ENCODE assay signal across 23 cellular contexts in genomic region chr3:158571969-158572765, GRCh38. TPM values are rescaled to one million over a fixed set of nuclear protein-coding genes. Genes with fewer than 3 reads are reported as not detected.
A peak's percentile ranks its signal among the peaks of the same experiment; 100 is the strongest.
DNase-seq lines count a peak whose midpoint lies in the region; ATAC-seq and TF ChIP-seq lines count a peak whose summit lies in the region.
"Had no signal": no experiment of that assay in that cellular context is flagged by ENCODE, and none has a peak within 500 bp of the region (broad histone marks: within the 10 kb centered on the region; RNA-seq: fewer than 3 reads in every experiment).

No MANE protein-coding gene starts in this region.

- peaks cover 42% of the 10 kb centered on the region for H3K27me3 Mint-ChIP-seq in central memory CD8-positive, alpha-beta T cell

- H3K27ac Mint-ChIP-seq in central memory CD8-positive, alpha-beta T cell (ENCODE audit: low read depth) = no peak overlapping the region
- H3K27ac Mint-ChIP-seq: activated naive CD4-positive, alpha-beta T cell treated with anti-CD3 and anti-CD28 coated beads, Interleukin-2, amount 50 U/mL, for 24 hours; T-cell had no signal

- no peaks in the 10 kb centered on the region for H4K20me1 ChIP-seq in SK-N-SH (ENCODE audit: insufficient read depth)
- H4K20me1 ChIP-seq: BLaER1 had no signal

- POLR2A ChIA-PET in SK-N-SH (lab: Yijun Ruan, JAX) (no interaction called here), HEK293 (lab: Yijun Ruan, JAX) (no interaction called here)

- H3K4me3 Mint-ChIP-seq in central memory CD8-positive, alpha-beta T cell = peak overlapping the region; percentile 94

- ATAC-seq in SK-N-SH treated with all-trans-retinoic acid at 6 μM for 48 hours (no peak), HG03571 (IDR thresholded peaks at IDR 0.05; ENCODE audit: unreplicated experiment) (no peak), GM21423 (IDR thresholded peaks at IDR 0.05; ENCODE audit: unreplicated experiment) (no peak)
- ATAC-seq in central memory CD8-positive, alpha-beta T cell (replicated peaks; ENCODE audit: extremely low read depth, poor library complexity, severe bottlenecking) = no peak

- intact Hi-C loops in esophagus squamous epithelium (cut with DNase I) = no loop called here

- H3K4me3 ChIP-seq in SK-N-SH (ENCODE audit: low read depth in 2 of 2, low read length in 1 of 2) = no peak overlapping the region; a peak in 1 of 4 replicates
- H3K4me3 ChIP-seq in HEK293 (ENCODE audit: low read depth, low read length) = no peak overlapping the region
- H3K4me3 ChIP-seq in neuron (ENCODE audit: low read length) = peak overlapping the region; percentile 25
- peak overlapping the region in 2 of 4 donors; percentile 53 to 77 for H3K4me3 ChIP-seq in esophagus squamous epithelium
- H3K4me3 ChIP-seq: BLaER1 had no signal

- H3K36me3 ChIP-seq in SK-N-SH (replicated peaks in 1 of 2; ENCODE audit: control insufficient read depth in 1 of 2, insufficient read depth in 2 of 2, low read length in 1 of 2) (no peaks in the 10 kb centered on the region), HEK293 (ENCODE audit: control insufficient read depth in 2 of 2, insufficient read depth in 1 of 2, low read length in 2 of 2) (no peaks in the 10 kb centered on the region), neuron (ENCODE audit: insufficient read depth, low read length) (no peaks in the 10 kb centered on the region), esophagus squamous epithelium (no peaks in the 10 kb centered on the region)
- H3K36me3 ChIP-seq: BLaER1, neural progenitor cell, spleen, vagina had no signal

- peaks cover 12% of the 10 kb centered on the region for H3K4me1 Mint-ChIP-seq in central memory CD8-positive, alpha-beta T cell

- H2AFZ ChIP-seq in SK-N-SH (ENCODE audit: low read depth) (no peak overlapping the region), neuron (ENCODE audit: low read depth, low read length) (no peak overlapping the region)

- H3K4me2 ChIP-seq in SK-N-SH = no peak overlapping the region
- H3K4me2 ChIP-seq: BLaER1 had no signal

- no peak for TF ChIP-seq EP300 in SK-N-SH (IDR thresholded peaks at IDR 0.05; ENCODE audit: borderline replicate concordance in 1 of 2, low read depth in 1 of 2, low read length in 1 of 2)

- H3K9me3 ChIP-seq in SK-N-SH (no peaks in the 10 kb centered on the region), HEK293 (ENCODE audit: control insufficient read depth, insufficient read depth, low read depth, low read length) (no peaks in the 10 kb centered on the region), neuron (ENCODE audit: low read length) (no peaks in the 10 kb centered on the region), esophagus squamous epithelium (no peaks in the 10 kb centered on the region)
- H3K9me3 ChIP-seq: spleen, vagina had no signal

- no peaks in the 10 kb centered on the region for H3K9me3 Mint-ChIP-seq in central memory CD8-positive, alpha-beta T cell
- H3K9me3 Mint-ChIP-seq: activated naive CD4-positive, alpha-beta T cell treated with anti-CD3 and anti-CD28 coated beads, Interleukin-2, amount 50 U/mL, for 24 hours; neural progenitor cell; T-cell had no signal

- no peak for TF ChIP-seq POLR2A in esophagus squamous epithelium (IDR thresholded peaks at IDR 0.05)

- H3K9me2 ChIP-seq in SK-N-SH = no peaks in the 10 kb centered on the region

- 0 out of 2 replicates have a peak, but pooled peaks cover 4% of the 10 kb centered on the region for H3K79me2 ChIP-seq in SK-N-SH (ENCODE audit: insufficient read depth)

- H3K9ac ChIP-seq in SK-N-SH = no peak overlapping the region
- H3K9ac ChIP-seq: BLaER1, neural progenitor cell had no signal

- H3K36me3 Mint-ChIP-seq in central memory CD8-positive, alpha-beta T cell (ENCODE audit: insufficient read depth) = peaks cover 8% of the 10 kb centered on the region
- H3K36me3 Mint-ChIP-seq: neural progenitor cell, T-cell had no signal

- TF ChIP-seq CTCF in SK-N-SH (IDR thresholded peaks at IDR 0.05) (no peak), HEK293 (tag by site-specific recombination; IDR thresholded peaks at IDR 0.05) (no peak), esophagus squamous epithelium (IDR thresholded peaks at IDR 0.05) (no peak)

- WGBS in SK-N-SH (ENCODE audit: low lambda C conversion rate) = 80% methylated on average over 16 of the region's 16 CpGs
- 79 to 88% methylated on average over 15 of the region's 16 CpGs for WGBS in esophagus squamous epithelium, 2 donors

- H3K27ac ChIP-seq in SK-N-SH (ENCODE audit: low read depth in 2 of 2, low read length in 1 of 2) (no peak overlapping the region), HEK293 (ENCODE audit: extremely low read depth, low read depth, low read length) (no peak overlapping the region), esophagus squamous epithelium (no peak overlapping the region)
- H3K27ac ChIP-seq: BLaER1, neural progenitor cell had no signal

- H3K4me1 ChIP-seq in SK-N-SH (ENCODE audit: control insufficient read depth in 1 of 2, insufficient read depth in 2 of 2, low read depth in 1 of 2, low read length in 1 of 2) (peaks cover 3 to 11% of the 10 kb centered on the region in 2 experiments; a peak in 2 of 4 replicates), HEK293 (ENCODE audit: control insufficient read depth, insufficient read depth, low read length) (no peaks in the 10 kb centered on the region), neuron (ENCODE audit: insufficient read depth, low read length) (peaks cover 10% of the 10 kb centered on the region), esophagus squamous epithelium (peaks cover 0 to 17% (median 0%) of the 10 kb centered on the region in 3 donors)
- H3K4me1 ChIP-seq: neural progenitor cell had no signal

- no peaks in the 10 kb centered on the region for H3F3A ChIP-seq in SK-N-SH (replicated peaks; ENCODE audit: insufficient read depth)

- no peak for TF ChIP-seq RAD21 in SK-N-SH (IDR thresholded peaks at IDR 0.05; ENCODE audit: low read length)

- CTCF ChIA-PET in SK-N-SH (lab: Yijun Ruan, JAX) (interaction anchor here (0.6 to 0.8 kb wide), 2 partner anchors 33 to 1888 kb away, joined by 3 to 4 read pairs; no protein-coding TSS in a partner anchor), HEK293 (lab: Yijun Ruan, JAX) (interaction anchor here (1.0 kb wide), 1 partner anchor 73 kb away, joined by 5 read pairs; no protein-coding TSS in a partner anchor)

- H3K27me3 ChIP-seq in SK-N-SH (ENCODE audit: insufficient read depth) (no peaks in the 10 kb centered on the region), neuron (ENCODE audit: insufficient read depth, low read length) (peaks cover 3% of the 10 kb centered on the region), esophagus squamous epithelium (no peaks in the 10 kb centered on the region)
- H3K27me3 ChIP-seq: BLaER1, vagina had no signal

- peak; percentile 48 for DNase-seq in SK-N-SH
- DNase-seq in central memory CD8-positive, alpha-beta T cell (ENCODE audit: low spot score in 2 of 2) = no peak
- no peak for DNase-seq in esophagus squamous epithelium (lab: John Stamatoyannopoulos, UW)
- DNase-seq: 8988T; activated T-cell treated with anti-CD3 and anti-CD28 coated beads, Interleukin-2, amount 50 U/mL, for 72 hours; cortex of kidney; foreskin fibroblast; KG1; NCI-H187 treated with DMSO at 0.1 percent for 48 hours; NCI-H2227 treated with DMSO at 0.1 percent for 48 hours; NCI-H774; stimulated activated CD4-positive, alpha-beta T cell treated with anti-CD3 and anti-CD28 coated beads, Interleukin-4, amount 100 ng/mL, for 4 hours had no signal

TF ChIP-seq in SK-N-SH, 30 proteins besides CTCF, POLR2A, EP300 and RAD21 (continues in another document):
- TF ChIP-seq CHD2 (IDR thresholded peaks at IDR 0.05; ENCODE audit: low read length, partially characterized antibody) (no peak), ELF1 (IDR thresholded peaks at IDR 0.05) (no peak), FOSL2 (IDR thresholded peaks at IDR 0.05; ENCODE audit: borderline replicate concordance, low read depth) (no peak), TCF12 (IDR thresholded peaks at IDR 0.05) (no peak)

TF ChIP-seq in SK-N-SH treated with all-trans-retinoic acid at 6 μM for 48 hours, 23 proteins besides CTCF, POLR2A, EP300 and RAD21 (continues in another document):
- TF ChIP-seq ZNF565 (CRISPR knock-in tag; conservative IDR thresholded peaks at IDR 0.05; ENCODE audit: low read depth) (no peak), ZNF8 (CRISPR knock-in tag; IDR thresholded peaks at IDR 0.05) (no peak), BACH2 (CRISPR knock-in tag; IDR thresholded peaks at IDR 0.05; ENCODE audit: borderline replicate concordance) (no peak), CREB5 (CRISPR knock-in tag; IDR thresholded peaks at IDR 0.05; ENCODE audit: low read depth) (no peak), ESRRG (CRISPR knock-in tag; IDR thresholded peaks at IDR 0.05) (no peak)

TF ChIP-seq in HEK293, 187 proteins besides CTCF, POLR2A, EP300 and RAD21 (continues in another document):
- TF ChIP-seq ZNF202 (tag by site-specific recombination; IDR thresholded peaks at IDR 0.05; ENCODE audit: borderline replicate concordance) (peak; percentile 21; the same call in 1 of the 2 replicates), KLF7 (tag by site-specific recombination; IDR thresholded peaks at IDR 0.05; ENCODE audit: borderline replicate concordance) (no peak), ZNF596 (tag by site-specific recombination; IDR thresholded peaks at IDR 0.05) (no peak), ZNF777 (tag by site-specific recombination; IDR thresholded peaks at IDR 0.05; ENCODE audit: borderline replicate concordance) (0 out of 2 replicates have a peak, but pooled peaks have one; percentile 35), ZNF664 (tag by site-specific recombination; IDR thresholded peaks at IDR 0.05) (no peak), ZNF398 (tag by site-specific recombination; IDR thresholded peaks at IDR 0.05) (no peak), ZFHX2 (tag by site-specific recombination; conservative IDR thresholded peaks at IDR 0.05) (peak; percentile 94), KLF9 (tag by site-specific recombination; IDR thresholded peaks at IDR 0.05; ENCODE audit: low read depth) (no peak), ZNF473 (tag by site-specific recombination; IDR thresholded peaks at IDR 0.05) (no peak)

RNA-seq across cellular contexts. Expression of gene MLF1, which starts 1.2 kb away (rescaled TPM):
- 8.2 and 9.4 TPM in 2 replicates for polyA plus RNA-seq in SK-N-SH (2012; rRNA removed)
- polyA plus RNA-seq in SK-N-SH (2012; cell fraction: cytosol; rRNA removed) = 13.5 and 14.8 TPM in 2 replicates
- polyA plus RNA-seq in SK-N-SH (2012; cell fraction: nucleus; rRNA removed) = 2.2 and 5.0 TPM in 2 replicates
- total RNA-seq in esophagus squamous epithelium = 1 to 10 TPM; 1.3 to 5.9 (median 1.7) TPM
